In the genomic region with DNA sequence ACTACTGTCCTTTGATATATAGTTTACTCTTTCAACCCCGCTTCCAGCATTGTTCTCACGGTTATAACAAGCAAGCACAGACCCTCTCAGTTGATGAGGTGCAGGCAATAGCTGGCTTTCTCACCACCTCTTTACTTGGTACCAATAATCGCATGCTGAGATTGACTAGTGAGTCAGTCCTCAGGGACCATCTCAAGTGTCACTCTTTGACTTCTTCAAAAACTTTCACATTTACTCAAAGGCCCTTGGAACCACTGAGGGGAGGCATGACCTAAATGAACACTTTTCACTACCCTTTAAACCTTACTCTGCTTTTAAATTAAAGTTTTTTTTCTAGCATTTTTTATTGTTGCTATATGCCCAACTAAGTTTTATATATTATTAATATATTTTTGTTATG, we compare ENCODE assay signal across 25 cellular contexts.
"Had no signal": no experiment of that assay in that cellular context is flagged by ENCODE, and none has a peak within 500 bp of the region (broad histone marks: within the 10 kb centered on the region; RNA-seq: fewer than 3 reads in every experiment).

No MANE protein-coding gene starts in this region.

- H3K27me3 ChIP-seq: MG63 had no signal

- H3K4me3 Mint-ChIP-seq: T-cell; T-helper 1 cell treated with Interleukin-12 subunit alpha and Interleukin-12 subunit beta and Interleukin-4 antibody, amounts not matched to agents 30 μg/mL and 1 μg/mL, for 36 hours had no signal

- H3K4me3 ChIP-seq: MG63 had no signal

- H3K9me3 Mint-ChIP-seq: T-helper 1 cell treated with Interleukin-12 subunit alpha and Interleukin-12 subunit beta and Interleukin-4 antibody, amounts not matched to agents 30 μg/mL and 1 μg/mL, for 36 hours had no signal

- H3K27ac Mint-ChIP-seq: T-cell; T-helper 1 cell treated with Interleukin-12 subunit alpha and Interleukin-12 subunit beta and Interleukin-4 antibody, amounts not matched to agents 30 μg/mL and 1 μg/mL, for 36 hours had no signal

- H3K27ac ChIP-seq: RWPE1 had no signal

- H3K36me3 ChIP-seq: MG63 had no signal

- H3K36me3 Mint-ChIP-seq: T-cell had no signal

- H3K4me1 Mint-ChIP-seq: T-cell had no signal

- DNase-seq: IMR-90; Karpas-422; KG1; MG63; NCI-H1092 treated with DMSO at 0.1 percent for 48 hours; NCI-H1436; NCI-H187; NCI-H2029; NCI-H2081 treated with DMSO at 0.1 percent for 48 hours; NCI-H2171 treated with DMSO at 0.1 percent for 48 hours; NCI-H446; NCI-H510A; NCI-H524 treated with DMSO at 0.1 percent for 48 hours; NCI-H69; NCI-H774; NK-92 treated with Interleukin-12 subunit alpha and Interleukin-12 subunit beta, amount 100 ng/mL, for 24 hours; PC-3; SHP77; SK-N-SH; SW 1271; T-cell had no signal

- ATAC-seq: HepG2, Panc1, PC-3, T-cell had no signal

- H3K9me3 ChIP-seq: MG63, SK-N-SH had no signal
